Comparison of ENCODE assay signal across 9 cellular contexts in genomic region chr9:73869261-73869660, GRCh38.
DNase-seq lines count a peak whose midpoint lies in the region; ATAC-seq lines count a peak whose summit lies in the region.
"Had no signal": no experiment of that assay in that cellular context is flagged by ENCODE, and none has a peak within 500 bp of the region (broad histone marks: within the 10 kb centered on the region; RNA-seq: fewer than 3 reads in every experiment).

No MANE protein-coding gene starts in this region.

- no peak overlapping the region for H3K14ac ChIP-seq in trophoblast cell (ENCODE audit: low read length)

- H3K27ac ChIP-seq in trophoblast cell (ENCODE audit: low read depth, low read length): no peak overlapping the region

- H3K79me1 ChIP-seq in trophoblast cell (ENCODE audit: low read length): no peaks in the 10 kb centered on the region

- WGBS in trophoblast cell (ENCODE audit: extremely low coverage, insufficient coverage, insufficient read length): no CpG with 5 or more reads among the region's 3 CpGs

- no peaks in the 10 kb centered on the region for H3K4me1 Mint-ChIP-seq in activated naive CD8-positive, alpha-beta T cell treated with anti-CD3 and anti-CD28 coated beads, Interleukin-2, amount 10 ng/mL, durations not matched to agents 7 days and 5 days

- H4K91ac ChIP-seq in trophoblast cell (ENCODE audit: low read depth, low read length): no peak overlapping the region

- H2BK120ac ChIP-seq in trophoblast cell (ENCODE audit: insufficient read depth, low read length, poor library complexity): no peak overlapping the region

- H3K4me2 ChIP-seq in trophoblast cell (ENCODE audit: low read length): no peak overlapping the region

- ATAC-seq in GM19035 (IDR thresholded peaks at IDR 0.05; ENCODE audit: unreplicated experiment) (peak; percentile 100), HG03108 (IDR thresholded peaks at IDR 0.05; ENCODE audit: unreplicated experiment) (peak; percentile 99), Right ventricle myocardium inferior (no peak)
- ATAC-seq in activated naive CD8-positive, alpha-beta T cell treated with anti-CD3 and anti-CD28 coated beads, Interleukin-2, amount 10 ng/mL, durations not matched to agents 7 days and 5 days (ENCODE audit: low read depth): peak; percentile 72

- POLR2A ChIA-PET in activated naive CD8-positive, alpha-beta T cell treated with anti-CD3 and anti-CD28 coated beads, Interleukin-2, amount 10 ng/mL, durations not matched to agents 7 days and 5 days (lab: Charles Lee): no interaction called here

- no peak overlapping the region for H4K12ac ChIP-seq in trophoblast cell (ENCODE audit: low read depth, low read length)

- DNase-seq in CD1c-positive myeloid dendritic cell (ENCODE audit: extremely low spot score): peak; percentile 69
- DNase-seq in NCI-H748 (lab: John Stamatoyannopoulos, UW; ENCODE audit: unreplicated experiment): peak; percentile 73
- no peak for DNase-seq in activated naive CD8-positive, alpha-beta T cell treated with anti-CD3 and anti-CD28 coated beads, Interleukin-2, amount 10 ng/mL, durations not matched to agents 7 days and 5 days
- peak; percentile 8 to 22 for DNase-seq in trophoblast cell
- no peak for DNase-seq in NCI-H526 treated with DMSO at 0.1 percent for 48 hours (lab: John Stamatoyannopoulos, UW)
- DNase-seq in Right ventricle myocardium inferior (ENCODE audit: missing footprints): no peak

- H3K4me3 ChIP-seq in trophoblast cell (ENCODE audit: low read depth, low read length): no peak overlapping the region

- H3K4me3 Mint-ChIP-seq in activated naive CD8-positive, alpha-beta T cell treated with anti-CD3 and anti-CD28 coated beads, Interleukin-2, amount 10 ng/mL, durations not matched to agents 7 days and 5 days: no peak overlapping the region
- H3K4me3 Mint-ChIP-seq: dendritic cell treated with granulocyte-macrophage colony-stimulating factor and Interleukin-4, amounts not matched to agents 40 ng/mL and 50 ng/mL, for 4 days had no signal

- no peaks in the 10 kb centered on the region for H3K27me3 ChIP-seq in trophoblast cell (ENCODE audit: insufficient read depth, low read length)

- H3K23ac ChIP-seq in trophoblast cell (ENCODE audit: low read length): no peak overlapping the region

- H3K4ac ChIP-seq in trophoblast cell (ENCODE audit: low read depth, low read length): no peak overlapping the region

- no peak overlapping the region for H3K27ac Mint-ChIP-seq in activated naive CD8-positive, alpha-beta T cell treated with anti-CD3 and anti-CD28 coated beads, Interleukin-2, amount 10 ng/mL, durations not matched to agents 7 days and 5 days
- H3K27ac Mint-ChIP-seq: dendritic cell treated with granulocyte-macrophage colony-stimulating factor and Interleukin-4, amounts not matched to agents 40 ng/mL and 50 ng/mL, for 4 days had no signal

- no peak overlapping the region for H4K8ac ChIP-seq in trophoblast cell (ENCODE audit: low read depth, low read length)

- H3K9me3 ChIP-seq in trophoblast cell (ENCODE audit: insufficient read depth, low read depth, low read length): no peaks in the 10 kb centered on the region

- no peak overlapping the region for H2BK5ac ChIP-seq in trophoblast cell (ENCODE audit: low read depth, low read length, poor library complexity)

- no peaks in the 10 kb centered on the region for H3K36me3 Mint-ChIP-seq in activated naive CD8-positive, alpha-beta T cell treated with anti-CD3 and anti-CD28 coated beads, Interleukin-2, amount 10 ng/mL, durations not matched to agents 7 days and 5 days

- H3K4me1 ChIP-seq in trophoblast cell (ENCODE audit: control insufficient read depth in 1 of 2, insufficient read depth in 2 of 2, low read length in 2 of 2): peaks cover 0 to 1% of the 10 kb centered on the region in 2 experiments

- H2AK5ac ChIP-seq in trophoblast cell (ENCODE audit: low read length): no peak overlapping the region

- no peaks in the 10 kb centered on the region for H3K9me3 Mint-ChIP-seq in activated naive CD8-positive, alpha-beta T cell treated with anti-CD3 and anti-CD28 coated beads, Interleukin-2, amount 10 ng/mL, durations not matched to agents 7 days and 5 days
- H3K9me3 Mint-ChIP-seq: dendritic cell treated with granulocyte-macrophage colony-stimulating factor and Interleukin-4, amounts not matched to agents 40 ng/mL and 50 ng/mL, for 4 days had no signal

- H3K27me3 Mint-ChIP-seq in activated naive CD8-positive, alpha-beta T cell treated with anti-CD3 and anti-CD28 coated beads, Interleukin-2, amount 10 ng/mL, durations not matched to agents 7 days and 5 days: no peaks in the 10 kb centered on the region

- H2AFZ ChIP-seq in trophoblast cell (ENCODE audit: insufficient read depth, low read length, poor library complexity): no peak overlapping the region

- no peak overlapping the region for H3K18ac ChIP-seq in trophoblast cell (ENCODE audit: low read length)

- intact Hi-C loops in Right ventricle myocardium inferior (cut with DNase I): no loop called here

- no peak overlapping the region for H3K9ac ChIP-seq in trophoblast cell (ENCODE audit: low read length)

- no peaks in the 10 kb centered on the region for H3K79me2 ChIP-seq in trophoblast cell (ENCODE audit: control insufficient read depth, insufficient read depth, low read length, poor library complexity)

- no peaks in the 10 kb centered on the region for H3K36me3 ChIP-seq in trophoblast cell (ENCODE audit: control insufficient read depth in 1 of 2, insufficient read depth in 2 of 2, low read length in 2 of 2)

- H2BK12ac ChIP-seq in trophoblast cell (ENCODE audit: low read length): no peak overlapping the region

Comparison
In these comparisons a context has a peak if more than half of its experiments do, and no peak if none do; other contexts are left out.
1. DNase-seq: peak in CD1c-positive myeloid dendritic cell (single experiment), NCI-H748 (single experiment) and trophoblast cell (2 of 2); none in activated naive CD8-positive, alpha-beta T cell treated with anti-CD3 and anti-CD28 coated beads, Interleukin-2, amount 10 ng/mL, durations not matched to agents 7 days and 5 days (single experiment), NCI-H526 treated with DMSO at 0.1 percent for 48 hours (single experiment) and Right ventricle myocardium inferior (single experiment).